Comparison of ENCODE assay signal across 8 cellular contexts in genomic region chr2:99488587-99488998, GRCh38. TPM values are rescaled to one million over a fixed set of nuclear protein-coding genes. Genes with fewer than 3 reads are reported as not detected.
DNase-seq lines count a peak whose midpoint lies in the region; ATAC-seq and TF ChIP-seq lines count a peak whose summit lies in the region.

No MANE protein-coding gene starts in this region.

- peaks cover 24% of the 10 kb centered on the region for H3K4me1 Mint-ChIP-seq in dendritic cell treated with granulocyte-macrophage colony-stimulating factor and Interleukin-4, amounts not matched to agents 40 ng/mL and 50 ng/mL, for 4 days (ENCODE audit: low read depth)
- peaks cover 35% of the 10 kb centered on the region for H3K4me1 Mint-ChIP-seq in mesothelial cell of epicardium

- H2AFZ ChIP-seq in ACC112 (ENCODE audit: low read length, unreplicated experiment) = peak overlapping the region; percentile 32

- peaks cover 4% of the 10 kb centered on the region for H3K27me3 Mint-ChIP-seq in dendritic cell treated with granulocyte-macrophage colony-stimulating factor and Interleukin-4, amounts not matched to agents 40 ng/mL and 50 ng/mL, for 4 days
- H3K27me3 Mint-ChIP-seq in mesothelial cell of epicardium (ENCODE audit: low read depth) = peaks cover 5% of the 10 kb centered on the region

- peak overlapping the region; percentile 96 for H3K4me3 Mint-ChIP-seq in dendritic cell treated with granulocyte-macrophage colony-stimulating factor and Interleukin-4, amounts not matched to agents 40 ng/mL and 50 ng/mL, for 4 days
- peak overlapping the region; percentile 92 for H3K4me3 Mint-ChIP-seq in mesothelial cell of epicardium

- H3K9me3 ChIP-seq in Peyer's patch = no peaks in the 10 kb centered on the region

- H3K4me1 ChIP-seq in ACC112 (ENCODE audit: control insufficient read depth, insufficient read depth, low read length, unreplicated experiment) (peaks cover 15% of the 10 kb centered on the region), Peyer's patch (peaks cover 0 to 23% (median 2%) of the 10 kb centered on the region in 4 donors)

- peak overlapping the region; percentile 72 for H3K27ac ChIP-seq in ACC112 (ENCODE audit: low read depth, low read length)
- H3K27ac ChIP-seq in Peyer's patch = peak overlapping the region; percentile 95 to 100 (median 100)

- ATAC-seq in GM19328 (IDR thresholded peaks at IDR 0.05; ENCODE audit: unreplicated experiment) = no peak

- CTCF ChIA-PET in GM10248 (lab: Yijun Ruan, JAX) = no interaction called here

- peaks cover 14% of the 10 kb centered on the region for H3K36me3 Mint-ChIP-seq in dendritic cell treated with granulocyte-macrophage colony-stimulating factor and Interleukin-4, amounts not matched to agents 40 ng/mL and 50 ng/mL, for 4 days (ENCODE audit: low read depth)
- no peaks in the 10 kb centered on the region for H3K36me3 Mint-ChIP-seq in mesothelial cell of epicardium

- H3K79me2 ChIP-seq in ACC112 (ENCODE audit: control insufficient read depth, insufficient read depth, low read length, unreplicated experiment) = peaks cover 57% of the 10 kb centered on the region

- POLR2A ChIA-PET in GM10248 (lab: Yijun Ruan, JAX) = no interaction called here

- intact Hi-C loops in dendritic cell treated with granulocyte-macrophage colony-stimulating factor and Interleukin-4, amounts not matched to agents 40 ng/mL and 50 ng/mL, for 4 days (cut with micrococcal nuclease) = no loop called here

- H3K27me3 ChIP-seq in ACC112 (ENCODE audit: insufficient read depth, low read length) (no peaks in the 10 kb centered on the region), Peyer's patch (no peaks in the 10 kb centered on the region)

- TF ChIP-seq CTCF in GM10248 (IDR thresholded peaks at IDR 0.05; ENCODE audit: control extremely low read depth, extremely low read depth, low read depth, missing control alignments) (no peak), Peyer's patch (IDR thresholded peaks at IDR 0.05) (no peak), mesothelial cell of epicardium (IDR thresholded peaks at IDR 0.05; ENCODE audit: unreplicated experiment) (no peak)

- H3K36me3 ChIP-seq in ACC112 (ENCODE audit: insufficient read depth, low read length) (no peaks in the 10 kb centered on the region), Peyer's patch (no peaks in the 10 kb centered on the region)

- peak overlapping the region; percentile 97 for H3K27ac Mint-ChIP-seq in dendritic cell treated with granulocyte-macrophage colony-stimulating factor and Interleukin-4, amounts not matched to agents 40 ng/mL and 50 ng/mL, for 4 days
- H3K27ac Mint-ChIP-seq in mesothelial cell of epicardium = peak overlapping the region; percentile 96

- peak; percentile 23 for DNase-seq in GM10248 (ENCODE audit: extremely low spot score)
- DNase-seq in Peyer's patch = no peak
- no peak for DNase-seq in mesothelial cell of epicardium (ENCODE audit: low spot score in 2 of 2, unreplicated experiment in 2 of 2)
- DNase-seq in NCI-H2081 treated with DMSO at 0.1 percent for 48 hours (lab: John Stamatoyannopoulos, UW) = no peak
- no peak for DNase-seq in NK-92 treated with Interleukin-12 subunit alpha and Interleukin-12 subunit beta, amount 100 ng/mL, for 24 hours (lab: John Stamatoyannopoulos, UW)

- H3K4me3 ChIP-seq in ACC112 (ENCODE audit: low read depth, low read length) = peak overlapping the region; percentile 92
- H3K4me3 ChIP-seq in Peyer's patch = peak overlapping the region; percentile 98 to 100 (median 99)

- TF ChIP-seq POLR2A in Peyer's patch (IDR thresholded peaks at IDR 0.05) = peak; percentile 41 to 60

- no peaks in the 10 kb centered on the region for H3K9me3 Mint-ChIP-seq in dendritic cell treated with granulocyte-macrophage colony-stimulating factor and Interleukin-4, amounts not matched to agents 40 ng/mL and 50 ng/mL, for 4 days
- no peaks in the 10 kb centered on the region for H3K9me3 Mint-ChIP-seq in mesothelial cell of epicardium

RNA-seq across cellular contexts. Expression of gene REV1, which starts 1.2 kb away (rescaled TPM):
- 10 to 100 TPM; 82.6 to 89.5 (median 85.3) TPM for total RNA-seq in Peyer's patch
- 52.5 to 58.7 TPM (median 53.3 TPM) in 3 replicates for total RNA-seq in mesothelial cell of epicardium
